In the genomic region with DNA sequence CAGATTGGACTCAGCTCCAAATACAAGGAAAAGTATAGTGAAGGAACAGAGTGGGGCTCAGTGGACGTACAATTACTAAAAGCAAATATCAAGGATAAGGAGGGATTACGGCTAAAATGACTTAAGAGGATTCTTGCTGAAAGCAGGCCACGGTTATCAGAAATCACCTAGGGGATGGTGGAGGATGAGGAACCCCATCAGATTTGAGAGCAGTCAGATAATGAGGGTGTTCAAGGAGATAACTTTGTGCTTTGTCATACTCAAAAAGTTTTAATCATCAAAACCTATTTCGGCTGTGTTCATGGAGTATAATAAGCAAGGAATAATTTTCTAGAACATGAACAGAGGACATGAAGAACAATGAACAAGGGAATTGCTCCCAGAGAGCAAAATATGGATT, we compare ENCODE assay signal across 1 cellular context.
A peak's percentile ranks its signal among the peaks of the same experiment; 100 is the strongest.
TF ChIP-seq lines count a peak whose summit lies in the region.

No MANE protein-coding gene starts in this region.

TF ChIP-seq in K562, 482 proteins besides CTCF, POLR2A, EP300 and RAD21 (continued from another document and continues in another):
- TF ChIP-seq, protein P1, sequence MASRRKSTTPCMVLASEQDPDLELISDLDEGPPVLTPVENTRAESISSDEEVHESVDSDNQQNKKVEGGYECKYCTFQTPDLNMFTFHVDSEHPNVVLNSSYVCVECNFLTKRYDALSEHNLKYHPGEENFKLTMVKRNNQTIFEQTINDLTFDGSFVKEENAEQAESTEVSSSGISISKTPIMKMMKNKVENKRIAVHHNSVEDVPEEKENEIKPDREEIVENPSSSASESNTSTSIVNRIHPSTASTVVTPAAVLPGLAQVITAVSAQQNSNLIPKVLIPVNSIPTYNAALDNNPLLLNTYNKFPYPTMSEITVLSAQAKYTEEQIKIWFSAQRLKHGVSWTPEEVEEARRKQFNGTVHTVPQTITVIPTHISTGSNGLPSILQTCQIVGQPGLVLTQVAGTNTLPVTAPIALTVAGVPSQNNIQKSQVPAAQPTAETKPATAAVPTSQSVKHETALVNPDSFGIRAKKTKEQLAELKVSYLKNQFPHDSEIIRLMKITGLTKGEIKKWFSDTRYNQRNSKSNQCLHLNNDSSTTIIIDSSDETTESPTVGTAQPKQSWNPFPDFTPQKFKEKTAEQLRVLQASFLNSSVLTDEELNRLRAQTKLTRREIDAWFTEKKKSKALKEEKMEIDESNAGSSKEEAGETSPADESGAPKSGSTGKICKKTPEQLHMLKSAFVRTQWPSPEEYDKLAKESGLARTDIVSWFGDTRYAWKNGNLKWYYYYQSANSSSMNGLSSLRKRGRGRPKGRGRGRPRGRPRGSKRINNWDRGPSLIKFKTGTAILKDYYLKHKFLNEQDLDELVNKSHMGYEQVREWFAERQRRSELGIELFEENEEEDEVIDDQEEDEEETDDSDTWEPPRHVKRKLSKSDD (conservative IDR thresholded peaks at IDR 0.05; ENCODE audit: low read length): no peak
- TF ChIP-seq, protein P2, sequence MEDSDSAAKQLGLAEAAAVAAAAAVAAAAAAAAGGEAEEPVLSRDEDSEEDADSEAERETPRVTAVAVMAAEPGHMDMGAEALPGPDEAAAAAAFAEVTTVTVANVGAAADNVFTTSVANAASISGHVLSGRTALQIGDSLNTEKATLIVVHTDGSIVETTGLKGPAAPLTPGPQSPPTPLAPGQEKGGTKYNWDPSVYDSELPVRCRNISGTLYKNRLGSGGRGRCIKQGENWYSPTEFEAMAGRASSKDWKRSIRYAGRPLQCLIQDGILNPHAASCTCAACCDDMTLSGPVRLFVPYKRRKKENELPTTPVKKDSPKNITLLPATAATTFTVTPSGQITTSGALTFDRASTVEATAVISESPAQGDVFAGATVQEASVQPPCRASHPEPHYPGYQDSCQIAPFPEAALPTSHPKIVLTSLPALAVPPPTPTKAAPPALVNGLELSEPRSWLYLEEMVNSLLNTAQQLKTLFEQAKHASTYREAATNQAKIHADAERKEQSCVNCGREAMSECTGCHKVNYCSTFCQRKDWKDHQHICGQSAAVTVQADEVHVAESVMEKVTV (CRISPR knock-in tag; IDR thresholded peaks at IDR 0.05): no peak
- TF ChIP-seq KLF16 (IDR thresholded peaks at IDR 0.05) (0 out of 2 replicates have a peak, but pooled peaks have one; percentile 7), MAFK (IDR thresholded peaks at IDR 0.05; ENCODE audit: low read length) (no peak), DACH1 (IDR thresholded peaks at IDR 0.05; ENCODE audit: partially characterized antibody) (no peak), SMARCE1 (IDR thresholded peaks at IDR 0.05) (peak; percentile 58; the same call in 1 of the 2 replicates), ZNF444 (CRISPR knock-in tag; IDR thresholded peaks at IDR 0.05) (no peak), ZNF224 (CRISPR knock-in tag; IDR thresholded peaks at IDR 0.05) (no peak), SMAD3 (CRISPR knock-in tag; conservative IDR thresholded peaks at IDR 0.05) (no peak), BCL6 (CRISPR knock-in tag; IDR thresholded peaks at IDR 0.05) (no peak), POLR2B (IDR thresholded peaks at IDR 0.05; ENCODE audit: low read depth, partially characterized antibody) (no peak), CBFB (CRISPR knock-in tag; IDR thresholded peaks at IDR 0.05) (no peak), NCOA1 (IDR thresholded peaks at IDR 0.05; ENCODE audit: low read depth) (no peak), ZNF695 (CRISPR knock-in tag; IDR thresholded peaks at IDR 0.05) (no peak), SMARCA4 (IDR thresholded peaks at IDR 0.05) (peak; percentile 26; the same call in 1 of the 2 replicates), NFE2L1 (tag; IDR thresholded peaks at IDR 0.05; ENCODE audit: borderline replicate concordance, low read depth) (no peak), GABPB1 (CRISPR knock-in tag; IDR thresholded peaks at IDR 0.05) (no peak), NR2F6 (CRISPR knock-in tag; IDR thresholded peaks at IDR 0.05) (no peak), C11orf30 (IDR thresholded peaks at IDR 0.05; ENCODE audit: low read depth) (peak; percentile 27; the same call in 1 of the 2 replicates), TEAD4 (IDR thresholded peaks at IDR 0.05; ENCODE audit: low read length) (peak; percentile 50), TEAD4 (CRISPR knock-in tag; IDR thresholded peaks at IDR 0.05; ENCODE audit: borderline replicate concordance) (no peak), ERF (CRISPR knock-in tag; IDR thresholded peaks at IDR 0.05) (no peak), PRMT5 (CRISPR knock-in tag; IDR thresholded peaks at IDR 0.05) (no peak), PHB (CRISPR knock-in tag; IDR thresholded peaks at IDR 0.05) (no peak), MTA2 (IDR thresholded peaks at IDR 0.05; ENCODE audit: low read depth) (no peak), ZNF408 (CRISPR knock-in tag; IDR thresholded peaks at IDR 0.05; ENCODE audit: low read depth) (no peak), ZEB2 (IDR thresholded peaks at IDR 0.05) (peak; percentile 27; the same call in 1 of the 2 replicates), THRAP3 (IDR thresholded peaks at IDR 0.05; ENCODE audit: borderline replicate concordance) (no peak), CBX5 (IDR thresholded peaks at IDR 0.05; ENCODE audit: borderline replicate concordance, low read depth) (no peak), TARDBP (IDR thresholded peaks at IDR 0.05) (no peak), TBP (optimal IDR thresholded peaks at IDR 0.05; ENCODE audit: low read depth, low read length) (no peak), RAD51 (IDR thresholded peaks at IDR 0.05; ENCODE audit: borderline replicate concordance, low read depth) (no peak), MXI1 (IDR thresholded peaks at IDR 0.05; ENCODE audit: low read depth, low read length) (no peak), RBM14 (IDR thresholded peaks at IDR 0.05; ENCODE audit: borderline replicate concordance, insufficient read depth, low read depth, low read length) (no peak), BHLHE40 (IDR thresholded peaks at IDR 0.05; ENCODE audit: low read length) (no peak), FUS (optimal IDR thresholded peaks at IDR 0.05; ENCODE audit: low read depth, low read length) (no peak), NFYB (IDR thresholded peaks at IDR 0.05; ENCODE audit: extremely low read depth, insufficient read length) (no peak), ZNF551 (CRISPR knock-in tag; IDR thresholded peaks at IDR 0.05) (no peak), WHSC1 (IDR thresholded peaks at IDR 0.05; ENCODE audit: low read length) (no peak), ZNF282 (CRISPR knock-in tag; IDR thresholded peaks at IDR 0.05) (no peak), DPF2 (IDR thresholded peaks at IDR 0.05) (peak; percentile 67)
- TF ChIP-seq, protein P3, sequence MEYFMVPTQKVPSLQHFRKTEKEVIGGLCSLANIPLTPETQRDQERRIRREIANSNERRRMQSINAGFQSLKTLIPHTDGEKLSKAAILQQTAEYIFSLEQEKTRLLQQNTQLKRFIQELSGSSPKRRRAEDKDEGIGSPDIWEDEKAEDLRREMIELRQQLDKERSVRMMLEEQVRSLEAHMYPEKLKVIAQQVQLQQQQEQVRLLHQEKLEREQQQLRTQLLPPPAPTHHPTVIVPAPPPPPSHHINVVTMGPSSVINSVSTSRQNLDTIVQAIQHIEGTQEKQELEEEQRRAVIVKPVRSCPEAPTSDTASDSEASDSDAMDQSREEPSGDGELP (CRISPR knock-in tag; IDR thresholded peaks at IDR 0.05; ENCODE audit: borderline replicate concordance): no peak
- TF ChIP-seq, protein P4, sequence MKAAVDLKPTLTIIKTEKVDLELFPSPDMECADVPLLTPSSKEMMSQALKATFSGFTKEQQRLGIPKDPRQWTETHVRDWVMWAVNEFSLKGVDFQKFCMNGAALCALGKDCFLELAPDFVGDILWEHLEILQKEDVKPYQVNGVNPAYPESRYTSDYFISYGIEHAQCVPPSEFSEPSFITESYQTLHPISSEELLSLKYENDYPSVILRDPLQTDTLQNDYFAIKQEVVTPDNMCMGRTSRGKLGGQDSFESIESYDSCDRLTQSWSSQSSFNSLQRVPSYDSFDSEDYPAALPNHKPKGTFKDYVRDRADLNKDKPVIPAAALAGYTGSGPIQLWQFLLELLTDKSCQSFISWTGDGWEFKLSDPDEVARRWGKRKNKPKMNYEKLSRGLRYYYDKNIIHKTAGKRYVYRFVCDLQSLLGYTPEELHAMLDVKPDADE (conservative IDR thresholded peaks at IDR 0.05; ENCODE audit: control insufficient read depth, low read depth, low read length): no peak
- TF ChIP-seq, protein P5, sequence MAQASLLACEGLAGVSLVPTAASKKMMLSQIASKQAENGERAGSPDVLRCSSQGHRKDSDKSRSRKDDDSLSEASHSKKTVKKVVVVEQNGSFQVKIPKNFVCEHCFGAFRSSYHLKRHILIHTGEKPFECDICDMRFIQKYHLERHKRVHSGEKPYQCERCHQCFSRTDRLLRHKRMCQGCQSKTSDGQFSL (CRISPR knock-in tag; IDR thresholded peaks at IDR 0.05): no peak
- TF ChIP-seq, protein P5 (tag; IDR thresholded peaks at IDR 0.05): no peak
- TF ChIP-seq, protein P6, sequence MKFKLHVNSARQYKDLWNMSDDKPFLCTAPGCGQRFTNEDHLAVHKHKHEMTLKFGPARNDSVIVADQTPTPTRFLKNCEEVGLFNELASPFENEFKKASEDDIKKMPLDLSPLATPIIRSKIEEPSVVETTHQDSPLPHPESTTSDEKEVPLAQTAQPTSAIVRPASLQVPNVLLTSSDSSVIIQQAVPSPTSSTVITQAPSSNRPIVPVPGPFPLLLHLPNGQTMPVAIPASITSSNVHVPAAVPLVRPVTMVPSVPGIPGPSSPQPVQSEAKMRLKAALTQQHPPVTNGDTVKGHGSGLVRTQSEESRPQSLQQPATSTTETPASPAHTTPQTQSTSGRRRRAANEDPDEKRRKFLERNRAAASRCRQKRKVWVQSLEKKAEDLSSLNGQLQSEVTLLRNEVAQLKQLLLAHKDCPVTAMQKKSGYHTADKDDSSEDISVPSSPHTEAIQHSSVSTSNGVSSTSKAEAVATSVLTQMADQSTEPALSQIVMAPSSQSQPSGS (CRISPR knock-in tag; IDR thresholded peaks at IDR 0.05): no peak
- TF ChIP-seq, protein P7, sequence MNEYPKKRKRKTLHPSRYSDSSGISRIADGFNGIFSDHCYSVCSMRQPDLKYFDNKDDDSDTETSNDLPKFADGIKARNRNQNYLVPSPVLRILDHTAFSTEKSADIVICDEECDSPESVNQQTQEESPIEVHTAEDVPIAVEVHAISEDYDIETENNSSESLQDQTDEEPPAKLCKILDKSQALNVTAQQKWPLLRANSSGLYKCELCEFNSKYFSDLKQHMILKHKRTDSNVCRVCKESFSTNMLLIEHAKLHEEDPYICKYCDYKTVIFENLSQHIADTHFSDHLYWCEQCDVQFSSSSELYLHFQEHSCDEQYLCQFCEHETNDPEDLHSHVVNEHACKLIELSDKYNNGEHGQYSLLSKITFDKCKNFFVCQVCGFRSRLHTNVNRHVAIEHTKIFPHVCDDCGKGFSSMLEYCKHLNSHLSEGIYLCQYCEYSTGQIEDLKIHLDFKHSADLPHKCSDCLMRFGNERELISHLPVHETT (CRISPR knock-in tag; conservative IDR thresholded peaks at IDR 0.05 in 1 of 2, IDR thresholded peaks at IDR 0.05 in 1 of 2): no peak
- TF ChIP-seq, protein P8, sequence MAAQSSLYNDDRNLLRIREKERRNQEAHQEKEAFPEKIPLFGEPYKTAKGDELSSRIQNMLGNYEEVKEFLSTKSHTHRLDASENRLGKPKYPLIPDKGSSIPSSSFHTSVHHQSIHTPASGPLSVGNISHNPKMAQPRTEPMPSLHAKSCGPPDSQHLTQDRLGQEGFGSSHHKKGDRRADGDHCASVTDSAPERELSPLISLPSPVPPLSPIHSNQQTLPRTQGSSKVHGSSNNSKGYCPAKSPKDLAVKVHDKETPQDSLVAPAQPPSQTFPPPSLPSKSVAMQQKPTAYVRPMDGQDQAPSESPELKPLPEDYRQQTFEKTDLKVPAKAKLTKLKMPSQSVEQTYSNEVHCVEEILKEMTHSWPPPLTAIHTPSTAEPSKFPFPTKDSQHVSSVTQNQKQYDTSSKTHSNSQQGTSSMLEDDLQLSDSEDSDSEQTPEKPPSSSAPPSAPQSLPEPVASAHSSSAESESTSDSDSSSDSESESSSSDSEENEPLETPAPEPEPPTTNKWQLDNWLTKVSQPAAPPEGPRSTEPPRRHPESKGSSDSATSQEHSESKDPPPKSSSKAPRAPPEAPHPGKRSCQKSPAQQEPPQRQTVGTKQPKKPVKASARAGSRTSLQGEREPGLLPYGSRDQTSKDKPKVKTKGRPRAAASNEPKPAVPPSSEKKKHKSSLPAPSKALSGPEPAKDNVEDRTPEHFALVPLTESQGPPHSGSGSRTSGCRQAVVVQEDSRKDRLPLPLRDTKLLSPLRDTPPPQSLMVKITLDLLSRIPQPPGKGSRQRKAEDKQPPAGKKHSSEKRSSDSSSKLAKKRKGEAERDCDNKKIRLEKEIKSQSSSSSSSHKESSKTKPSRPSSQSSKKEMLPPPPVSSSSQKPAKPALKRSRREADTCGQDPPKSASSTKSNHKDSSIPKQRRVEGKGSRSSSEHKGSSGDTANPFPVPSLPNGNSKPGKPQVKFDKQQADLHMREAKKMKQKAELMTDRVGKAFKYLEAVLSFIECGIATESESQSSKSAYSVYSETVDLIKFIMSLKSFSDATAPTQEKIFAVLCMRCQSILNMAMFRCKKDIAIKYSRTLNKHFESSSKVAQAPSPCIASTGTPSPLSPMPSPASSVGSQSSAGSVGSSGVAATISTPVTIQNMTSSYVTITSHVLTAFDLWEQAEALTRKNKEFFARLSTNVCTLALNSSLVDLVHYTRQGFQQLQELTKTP (IDR thresholded peaks at IDR 0.05; ENCODE audit: low read depth in 1 of 2, partially characterized antibody in 2 of 2): no peak
- TF ChIP-seq, protein P9, sequence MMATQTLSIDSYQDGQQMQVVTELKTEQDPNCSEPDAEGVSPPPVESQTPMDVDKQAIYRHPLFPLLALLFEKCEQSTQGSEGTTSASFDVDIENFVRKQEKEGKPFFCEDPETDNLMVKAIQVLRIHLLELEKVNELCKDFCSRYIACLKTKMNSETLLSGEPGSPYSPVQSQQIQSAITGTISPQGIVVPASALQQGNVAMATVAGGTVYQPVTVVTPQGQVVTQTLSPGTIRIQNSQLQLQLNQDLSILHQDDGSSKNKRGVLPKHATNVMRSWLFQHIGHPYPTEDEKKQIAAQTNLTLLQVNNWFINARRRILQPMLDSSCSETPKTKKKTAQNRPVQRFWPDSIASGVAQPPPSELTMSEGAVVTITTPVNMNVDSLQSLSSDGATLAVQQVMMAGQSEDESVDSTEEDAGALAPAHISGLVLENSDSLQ (IDR thresholded peaks at IDR 0.05): no peak
- TF ChIP-seq, protein P10, sequence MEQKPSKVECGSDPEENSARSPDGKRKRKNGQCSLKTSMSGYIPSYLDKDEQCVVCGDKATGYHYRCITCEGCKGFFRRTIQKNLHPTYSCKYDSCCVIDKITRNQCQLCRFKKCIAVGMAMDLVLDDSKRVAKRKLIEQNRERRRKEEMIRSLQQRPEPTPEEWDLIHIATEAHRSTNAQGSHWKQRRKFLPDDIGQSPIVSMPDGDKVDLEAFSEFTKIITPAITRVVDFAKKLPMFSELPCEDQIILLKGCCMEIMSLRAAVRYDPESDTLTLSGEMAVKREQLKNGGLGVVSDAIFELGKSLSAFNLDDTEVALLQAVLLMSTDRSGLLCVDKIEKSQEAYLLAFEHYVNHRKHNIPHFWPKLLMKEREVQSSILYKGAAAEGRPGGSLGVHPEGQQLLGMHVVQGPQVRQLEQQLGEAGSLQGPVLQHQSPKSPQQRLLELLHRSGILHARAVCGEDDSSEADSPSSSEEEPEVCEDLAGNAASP (IDR thresholded peaks at IDR 0.05): no peak
